16 cellular contexts compared by ENCODE assay signal in genomic region chr10:91415816-91416215, GRCh38.
"Had no signal": no experiment of that assay in that cellular context is flagged by ENCODE, and none has a peak within 500 bp of the region (broad histone marks: within the 10 kb centered on the region; RNA-seq: fewer than 3 reads in every experiment).

No MANE protein-coding gene starts in this region.

- ATAC-seq: activated naive CD4-positive, alpha-beta T cell treated with anti-CD3 and anti-CD28 coated beads, Interleukin-2, amount 50 U/mL, for 72 hours; gastroesophageal sphincter; stimulated activated naive CD8-positive, alpha-beta T cell treated with anti-CD3 and anti-CD28 coated beads, Interleukin-15, Interleukin-2, amounts not matched to agents 100 U/mL and 50 U/mL, for 24 hours had no signal

- H3K27me3 Mint-ChIP-seq: activated T-cell treated with anti-CD3 and anti-CD28 coated beads, Interleukin-2, amount 50 U/mL, for 24 hours; memory B cell; type B pancreatic cell had no signal

- H3K36me3 Mint-ChIP-seq: activated naive CD4-positive, alpha-beta T cell treated with anti-CD3 and anti-CD28 coated beads, Interleukin-2, amount 50 U/mL, for 72 hours; memory B cell; type B pancreatic cell had no signal

- H3K9me3 ChIP-seq: gastroesophageal sphincter, left ventricle myocardium inferior, ovary, suprapubic skin had no signal

- H3K4me3 Mint-ChIP-seq: activated T-cell treated with anti-CD3 and anti-CD28 coated beads, Interleukin-2, amount 50 U/mL, for 24 hours; memory B cell; type B pancreatic cell had no signal

- DNase-seq: activated CD4-positive, alpha-beta T cell treated with anti-CD3 and anti-CD28 coated beads, Interleukin-2, amount 50 U/mL, for 1 hour; activated effector memory CD4-positive, alpha-beta T cell treated with anti-CD3 and anti-CD28 coated beads, Interleukin-2, amount 50 U/mL, for 16 hours; activated T-cell treated with anti-CD3 and anti-CD28 coated beads, Interleukin-2, amount 50 U/mL, for 24 hours; effector memory CD4-positive, alpha-beta T cell; kidney; left ventricle myocardium inferior; ovary; stimulated activated CD4-positive, alpha-beta T cell treated with anti-CD3 and anti-CD28 coated beads, Interleukin-4, amount 100 ng/mL, for 1 hour; stimulated activated CD8-positive, alpha-beta memory T cell treated with anti-CD3 and anti-CD28 coated beads, Interleukin-4, amount 100 ng/mL, for 48 hours; stimulated activated naive CD8-positive, alpha-beta T cell treated with anti-CD3 and anti-CD28 coated beads, Interleukin-15, Interleukin-2, amounts not matched to agents 100 U/mL and 50 U/mL, for 24 hours had no signal

- H3K4me1 Mint-ChIP-seq: memory B cell had no signal

- H3K27ac Mint-ChIP-seq: activated naive CD4-positive, alpha-beta T cell treated with anti-CD3 and anti-CD28 coated beads, Interleukin-2, amount 50 U/mL, for 72 hours; activated T-cell treated with anti-CD3 and anti-CD28 coated beads, Interleukin-2, amount 50 U/mL, for 24 hours; memory B cell; type B pancreatic cell had no signal

- H3K36me3 ChIP-seq: gastroesophageal sphincter, left ventricle myocardium inferior, ovary, suprapubic skin had no signal

- H3K4me3 ChIP-seq: gastroesophageal sphincter, left ventricle myocardium inferior, ovary, suprapubic skin had no signal

- H3K9me3 Mint-ChIP-seq: activated naive CD4-positive, alpha-beta T cell treated with anti-CD3 and anti-CD28 coated beads, Interleukin-2, amount 50 U/mL, for 72 hours; activated T-cell treated with anti-CD3 and anti-CD28 coated beads, Interleukin-2, amount 50 U/mL, for 24 hours; memory B cell; type B pancreatic cell had no signal

- H3K27ac ChIP-seq: epithelial cell of prostate, left ventricle myocardium inferior, ovary, suprapubic skin had no signal
